Comparison of ENCODE assay signal across 8 cellular contexts in genomic region chr4:41692717-41693345, GRCh38. TPM values are rescaled to one million over a fixed set of nuclear protein-coding genes. Genes with fewer than 3 reads are reported as not detected.
DNase-seq lines count a peak whose midpoint lies in the region; ATAC-seq and TF ChIP-seq lines count a peak whose summit lies in the region.

No MANE protein-coding gene starts in this region.

- WGBS in psoas muscle, 3 donors: 56 to 63% (median 62%) methylated on average over 12 of the region's 12 CpGs

- no peak overlapping the region for H3K4me3 Mint-ChIP-seq in activated T-helper 2 cell treated with anti-CD3 and anti-CD28 coated beads, Interferon-gamma antibody, Interleukin-2, Interleukin-4, amounts not matched to agents 10 μg/mL and 5 μg/mL and 100 μg/mL, durations not matched to agents 14 hours and 24 hours and 36 hours (ENCODE audit: low read depth)

- H3K9me3 Mint-ChIP-seq in activated T-helper 2 cell treated with anti-CD3 and anti-CD28 coated beads, Interferon-gamma antibody, Interleukin-2, Interleukin-4, amounts not matched to agents 10 μg/mL and 5 μg/mL and 100 μg/mL, durations not matched to agents 14 hours and 24 hours and 36 hours: no peaks in the 10 kb centered on the region

- no peaks in the 10 kb centered on the region for H3K27me3 ChIP-seq in BJ (ENCODE audit: control insufficient read depth, insufficient read depth, low read length)
- no peaks in the 10 kb centered on the region for H3K27me3 ChIP-seq in psoas muscle (ENCODE audit: insufficient read depth in 3 of 3, low read length in 2 of 3)

- DNase-seq in BJ (ENCODE audit: low read depth) (no peak), NCI-H774 (lab: John Stamatoyannopoulos, UW) (peak; percentile 39), glomerular visceral epithelial cell (ENCODE audit: extremely low spot score) (peak; percentile 63), psoas muscle (peak; percentile 21 to 58)
- DNase-seq in activated T-helper 2 cell treated with anti-CD3 and anti-CD28 coated beads, Interferon-gamma antibody, Interleukin-2, Interleukin-4, amounts not matched to agents 10 μg/mL and 5 μg/mL and 100 μg/mL, durations not matched to agents 14 hours and 24 hours and 36 hours (ENCODE audit: low spot score): peak; percentile 11

- H3K4me1 Mint-ChIP-seq in activated T-helper 2 cell treated with anti-CD3 and anti-CD28 coated beads, Interferon-gamma antibody, Interleukin-2, Interleukin-4, amounts not matched to agents 10 μg/mL and 5 μg/mL and 100 μg/mL, durations not matched to agents 14 hours and 24 hours and 36 hours (ENCODE audit: low read depth): peaks cover 3% of the 10 kb centered on the region

- no peak overlapping the region for H3K27ac Mint-ChIP-seq in activated T-helper 2 cell treated with anti-CD3 and anti-CD28 coated beads, Interferon-gamma antibody, Interleukin-2, Interleukin-4, amounts not matched to agents 10 μg/mL and 5 μg/mL and 100 μg/mL, durations not matched to agents 14 hours and 24 hours and 36 hours

- H3K27ac ChIP-seq in psoas muscle: no peak overlapping the region

- POLR2A ChIA-PET in BJ (lab: Charles Lee): no interaction called here

- ATAC-seq in GM18909 (IDR thresholded peaks at IDR 0.05; ENCODE audit: poor library complexity, unreplicated experiment) (peak; percentile 91), HG03354 (IDR thresholded peaks at IDR 0.05; ENCODE audit: poor library complexity, severe bottlenecking, unreplicated experiment) (peak; percentile 81), psoas muscle (peak in 3 of 4 donors; percentile 61 to 81 (median 72)), GM19324 (IDR thresholded peaks at IDR 0.05; ENCODE audit: low FRiP score, unreplicated experiment) (no peak)

- CTCF ChIA-PET in BJ (lab: Yijun Ruan, JAX): interaction anchor here (0.6 to 4.9 kb wide), 16 partner anchors 7 to 412 kb away, joined by 3 to 33 read pairs (median 5); no protein-coding TSS in a partner anchor

- peaks cover 11% of the 10 kb centered on the region for H3K36me3 ChIP-seq in BJ (ENCODE audit: control insufficient read depth, insufficient read depth, low read length)
- H3K36me3 ChIP-seq in psoas muscle (ENCODE audit: insufficient read depth in 1 of 2, low read depth in 1 of 2): peaks cover 14 to 80% of the 10 kb centered on the region in 2 donors

- no peaks in the 10 kb centered on the region for H3K36me3 Mint-ChIP-seq in activated T-helper 2 cell treated with anti-CD3 and anti-CD28 coated beads, Interferon-gamma antibody, Interleukin-2, Interleukin-4, amounts not matched to agents 10 μg/mL and 5 μg/mL and 100 μg/mL, durations not matched to agents 14 hours and 24 hours and 36 hours (ENCODE audit: low read depth)

- intact Hi-C loops in activated T-helper 2 cell treated with anti-CD3 and anti-CD28 coated beads, Interferon-gamma antibody, Interleukin-2, Interleukin-4, amounts not matched to agents 10 μg/mL and 5 μg/mL and 100 μg/mL, durations not matched to agents 14 hours and 24 hours and 36 hours (cut with micrococcal nuclease): loop anchor here (1.0 to 5.0 kb wide), 4 partner anchors 59 to 412 kb away; no protein-coding TSS in a partner anchor
- intact Hi-C loops in psoas muscle (cut with DNase I): loop anchor here (2.0 to 5.0 kb wide), 3 partner anchors 192 to 254 kb away; no protein-coding TSS in a partner anchor

- no peaks in the 10 kb centered on the region for H3K9me3 ChIP-seq in psoas muscle

- TF ChIP-seq CTCF in BJ (IDR thresholded peaks at IDR 0.05; ENCODE audit: insufficient read depth, low read depth, low read length) (peak; percentile 91), psoas muscle (IDR thresholded peaks at IDR 0.05) (peak; percentile 72)

- H3K27me3 Mint-ChIP-seq in activated T-helper 2 cell treated with anti-CD3 and anti-CD28 coated beads, Interferon-gamma antibody, Interleukin-2, Interleukin-4, amounts not matched to agents 10 μg/mL and 5 μg/mL and 100 μg/mL, durations not matched to agents 14 hours and 24 hours and 36 hours (ENCODE audit: low read depth): peaks cover 6% of the 10 kb centered on the region

- no peaks in the 10 kb centered on the region for H3K4me1 ChIP-seq in psoas muscle

- no peak overlapping the region for H3K4me3 ChIP-seq in BJ (ENCODE audit: low read depth, low read length)
- H3K4me3 ChIP-seq in psoas muscle: no peak overlapping the region

RNA-seq across cellular contexts. Expression of gene PHOX2B, which starts 55.7 kb away (rescaled TPM):
- polyA plus RNA-seq in BJ (2011; rRNA removed) (not detected in 2 replicates), psoas muscle (under 1 TPM in 1 of 3 donors, not detected in 2; 0.01 TPM)
- not detected in 2 replicates for polyA minus RNA-seq in BJ (2011; rRNA and poly(A)+ RNA removed)
- total RNA-seq in activated T-helper 2 cell treated with anti-CD3 and anti-CD28 coated beads, Interferon-gamma antibody, Interleukin-2, Interleukin-4, amounts not matched to agents 10 μg/mL and 5 μg/mL and 100 μg/mL, durations not matched to agents 14 hours and 24 hours and 36 hours: not detected in 2 replicates
- total RNA-seq in psoas muscle: not detected
